18 cellular contexts compared by ENCODE assay signal in the genomic region with DNA sequence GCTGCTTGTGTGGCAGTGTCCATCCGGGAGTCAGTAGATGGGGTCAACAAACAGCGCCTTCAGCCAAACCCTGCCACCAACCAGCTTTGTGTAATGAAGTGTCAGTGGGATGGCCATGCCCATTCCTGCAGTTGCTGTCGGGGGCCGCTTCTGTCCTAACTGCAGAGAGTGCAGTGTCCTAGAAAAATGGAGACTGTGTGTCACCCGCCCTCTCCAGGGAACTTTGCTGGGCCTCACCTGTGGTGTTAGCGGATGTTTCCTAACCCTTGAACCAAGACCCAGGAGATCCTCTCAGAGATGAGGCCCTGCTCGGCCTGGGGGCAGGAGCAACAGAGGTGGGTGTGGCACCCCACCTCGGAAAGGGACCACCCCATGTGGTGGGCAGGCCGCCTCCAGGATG. TPM values are rescaled to one million over a fixed set of nuclear protein-coding genes. Genes with fewer than 3 reads are reported as not detected.
"Had no signal": no experiment of that assay in that cellular context is flagged by ENCODE, and none has a peak within 500 bp of the region (broad histone marks: within the 10 kb centered on the region; RNA-seq: fewer than 3 reads in every experiment).

No MANE protein-coding gene starts in this region.

- ATAC-seq: gastrocnemius medialis; heart left ventricle; lower lobe of right lung; natural killer cell treated with Interleukin-12 subunit alpha and Interleukin-12 subunit beta and Interleukin-15 and Interleukin-18, amount 100 ng/mL, for 72 hours; T-helper 17 cell had no signal

- H3K4me3 ChIP-seq: ascending aorta, gastrocnemius medialis, heart left ventricle, lower lobe of right lung, transverse colon, vagina had no signal

- H3K27ac ChIP-seq: gastrocnemius medialis, heart left ventricle, lower lobe of right lung, transverse colon, vagina, VCaP had no signal

- H3K27me3 ChIP-seq: ascending aorta, gastrocnemius medialis, heart left ventricle, transverse colon, vagina had no signal

- DNase-seq: activated CD4-positive, alpha-beta T cell treated with anti-CD3 and anti-CD28 coated beads for 1 hour; activated CD4-positive, alpha-beta T cell treated with anti-CD3 and anti-CD28 coated beads, Interleukin-2, amount 50 U/mL, for 4 hours; cortex of kidney; effector CD4-positive, alpha-beta T cell; gastrocnemius medialis; kidney glomerular epithelial cell; lower lobe of right lung; stimulated activated CD4-positive, alpha-beta T cell treated with anti-CD3 and anti-CD28 coated beads, Interleukin-2, amount 100 ng/mL, for 24 hours; stimulated activated naive CD4-positive, alpha-beta T cell treated with Interleukin-2 at 50 U/mL for 16 hours; T-helper 17 cell; transverse colon had no signal

- H3K9me3 ChIP-seq: ascending aorta, gastrocnemius medialis, lower lobe of right lung, transverse colon, vagina had no signal

- H3K4me1 ChIP-seq: transverse colon had no signal

- H3K36me3 ChIP-seq: ascending aorta, gastrocnemius medialis, heart left ventricle, transverse colon, vagina had no signal

RNA-seq across cellular contexts. Expression of a gene that starts 35.3 kb away (rescaled TPM):
- total RNA-seq: activated CD8-positive, alpha-beta memory T cell treated with anti-CD3 and anti-CD28 coated beads for 36 hours; natural killer cell treated with Interleukin-12 subunit alpha and Interleukin-12 subunit beta and Interleukin-15 and Interleukin-18, amount 100 ng/mL, for 72 hours; subcutaneous adipose tissue; T-helper 17 cell; transverse colon; vagina had no signal

RNA-seq across cellular contexts. Expression of a gene that starts 56.7 kb away (rescaled TPM):
- total RNA-seq: activated CD8-positive, alpha-beta memory T cell treated with anti-CD3 and anti-CD28 coated beads for 36 hours; subcutaneous adipose tissue; T-helper 17 cell had no signal
